ENCODE assay signal across 8 cellular contexts in genomic region chr6:125858427-125859320, GRCh38.
DNase-seq lines count a peak whose midpoint lies in the region; ATAC-seq and TF ChIP-seq lines count a peak whose summit lies in the region.

No MANE protein-coding gene starts in this region.

- no peaks in the 10 kb centered on the region for H3K27me3 Mint-ChIP-seq in HFFc6 (ENCODE audit: insufficient read depth)
- H3K27me3 Mint-ChIP-seq in activated T-cell treated with anti-CD3 and anti-CD28 coated beads, Interleukin-2, amount 50 U/mL, for 72 hours (ENCODE audit: low read depth) = no peaks in the 10 kb centered on the region
- H3K27me3 Mint-ChIP-seq in activated T-helper 2 cell treated with anti-CD3 and anti-CD28 coated beads, Interferon-gamma antibody, Interleukin-2, Interleukin-4, amounts not matched to agents 10 μg/mL and 5 μg/mL and 100 μg/mL, durations not matched to agents 14 hours and 24 hours and 36 hours (ENCODE audit: low read depth) = no peaks in the 10 kb centered on the region

- no peak overlapping the region for H3K4me3 ChIP-seq in GM06990 (replicated peaks; ENCODE audit: low read depth, low read length)

- H3K9me3 Mint-ChIP-seq in HFFc6 = no peaks in the 10 kb centered on the region
- no peaks in the 10 kb centered on the region for H3K9me3 Mint-ChIP-seq in activated T-cell treated with anti-CD3 and anti-CD28 coated beads, Interleukin-2, amount 50 U/mL, for 72 hours
- no peaks in the 10 kb centered on the region for H3K9me3 Mint-ChIP-seq in activated T-helper 2 cell treated with anti-CD3 and anti-CD28 coated beads, Interferon-gamma antibody, Interleukin-2, Interleukin-4, amounts not matched to agents 10 μg/mL and 5 μg/mL and 100 μg/mL, durations not matched to agents 14 hours and 24 hours and 36 hours

- peak overlapping the region; percentile 22 for H3K27ac Mint-ChIP-seq in HFFc6
- H3K27ac Mint-ChIP-seq in activated T-cell treated with anti-CD3 and anti-CD28 coated beads, Interleukin-2, amount 50 U/mL, for 72 hours = peak overlapping the region; percentile 14
- no peak overlapping the region for H3K27ac Mint-ChIP-seq in activated T-helper 2 cell treated with anti-CD3 and anti-CD28 coated beads, Interferon-gamma antibody, Interleukin-2, Interleukin-4, amounts not matched to agents 10 μg/mL and 5 μg/mL and 100 μg/mL, durations not matched to agents 14 hours and 24 hours and 36 hours

- H3K4me3 Mint-ChIP-seq in HFFc6 = no peak overlapping the region
- H3K4me3 Mint-ChIP-seq in activated T-cell treated with anti-CD3 and anti-CD28 coated beads, Interleukin-2, amount 50 U/mL, for 72 hours = no peak overlapping the region
- H3K4me3 Mint-ChIP-seq in activated T-helper 2 cell treated with anti-CD3 and anti-CD28 coated beads, Interferon-gamma antibody, Interleukin-2, Interleukin-4, amounts not matched to agents 10 μg/mL and 5 μg/mL and 100 μg/mL, durations not matched to agents 14 hours and 24 hours and 36 hours (ENCODE audit: low read depth) = no peak overlapping the region

- no peaks in the 10 kb centered on the region for H3K27me3 ChIP-seq in GM06990 (replicated peaks; ENCODE audit: control insufficient read depth, insufficient read depth, low read length)

- TF ChIP-seq CTCF in GM06990 (IDR thresholded peaks at IDR 0.05; ENCODE audit: insufficient read depth, low read length, poor library complexity, severe bottlenecking) = peak; percentile 65
- TF ChIP-seq CTCF in HFFc6 (IDR thresholded peaks at IDR 0.05) = peak; percentile 79

- H3K36me3 Mint-ChIP-seq in HFFc6 (ENCODE audit: low read depth) = no peaks in the 10 kb centered on the region
- peaks cover 2 to 5% of the 10 kb centered on the region in 2 donors for H3K36me3 Mint-ChIP-seq in activated T-cell treated with anti-CD3 and anti-CD28 coated beads, Interleukin-2, amount 50 U/mL, for 72 hours (ENCODE audit: insufficient read depth in 2 of 2)
- H3K36me3 Mint-ChIP-seq in activated T-helper 2 cell treated with anti-CD3 and anti-CD28 coated beads, Interferon-gamma antibody, Interleukin-2, Interleukin-4, amounts not matched to agents 10 μg/mL and 5 μg/mL and 100 μg/mL, durations not matched to agents 14 hours and 24 hours and 36 hours (ENCODE audit: low read depth) = peaks cover 14% of the 10 kb centered on the region

- H3K36me3 ChIP-seq in GM06990 (ENCODE audit: control insufficient read depth, insufficient read depth, low read length) = no peaks in the 10 kb centered on the region; the same call in 1 of the 2 replicates

- ATAC-seq in activated T-cell treated with anti-CD3 and anti-CD28 coated beads, Interleukin-2, amount 50 U/mL, for 72 hours (replicated peaks in 1 of 2) = peak; percentile 61 to 62
- ATAC-seq in GM19023 (IDR thresholded peaks at IDR 0.05; ENCODE audit: unreplicated experiment) = no peak

- intact Hi-C loops in activated T-helper 2 cell treated with anti-CD3 and anti-CD28 coated beads, Interferon-gamma antibody, Interleukin-2, Interleukin-4, amounts not matched to agents 10 μg/mL and 5 μg/mL and 100 μg/mL, durations not matched to agents 14 hours and 24 hours and 36 hours (cut with micrococcal nuclease) = loop anchor here (1.0 to 5.0 kb wide), 2 partner anchors 66 to 98 kb away; partner anchors contain the start of genes HINT3 and NCOA7

- DNase-seq in GM06990 (ENCODE audit: extremely low read depth, insufficient read length) (no peak), HFFc6 (peak; percentile 47), NCI-H460 (ENCODE audit: extremely low read depth, low read depth) (peak; percentile 72), fibroblast of the conjunctiva (ENCODE audit: low read depth) (peak; percentile 52), non-pigmented ciliary epithelial cell (ENCODE audit: low read depth) (peak; percentile 51)
- DNase-seq in activated T-cell treated with anti-CD3 and anti-CD28 coated beads, Interleukin-2, amount 50 U/mL, for 72 hours = peak; percentile 17 to 23
- no peak for DNase-seq in activated T-helper 2 cell treated with anti-CD3 and anti-CD28 coated beads, Interferon-gamma antibody, Interleukin-2, Interleukin-4, amounts not matched to agents 10 μg/mL and 5 μg/mL and 100 μg/mL, durations not matched to agents 14 hours and 24 hours and 36 hours (ENCODE audit: low spot score)

- H3K4me1 Mint-ChIP-seq in HFFc6 (ENCODE audit: low read depth) = peaks cover 14% of the 10 kb centered on the region
- H3K4me1 Mint-ChIP-seq in activated T-cell treated with anti-CD3 and anti-CD28 coated beads, Interleukin-2, amount 50 U/mL, for 72 hours (ENCODE audit: low read depth) = peaks cover 10% of the 10 kb centered on the region
- H3K4me1 Mint-ChIP-seq in activated T-helper 2 cell treated with anti-CD3 and anti-CD28 coated beads, Interferon-gamma antibody, Interleukin-2, Interleukin-4, amounts not matched to agents 10 μg/mL and 5 μg/mL and 100 μg/mL, durations not matched to agents 14 hours and 24 hours and 36 hours (ENCODE audit: low read depth) = peaks cover 3% of the 10 kb centered on the region

Comparison
In these comparisons a context has a peak if more than half of its experiments do, and no peak if none do; other contexts are left out.
1. DNase-seq: peak in HFFc6 (single experiment), NCI-H460 (single experiment), activated T-cell treated with anti-CD3 and anti-CD28 coated beads, Interleukin-2, amount 50 U/mL, for 72 hours (2 of 2), fibroblast of the conjunctiva (single experiment) and non-pigmented ciliary epithelial cell (single experiment); none in GM06990 (single experiment) and activated T-helper 2 cell treated with anti-CD3 and anti-CD28 coated beads, Interferon-gamma antibody, Interleukin-2, Interleukin-4, amounts not matched to agents 10 μg/mL and 5 μg/mL and 100 μg/mL, durations not matched to agents 14 hours and 24 hours and 36 hours (single experiment).